16 cellular contexts compared by ENCODE assay signal in genomic region chr7:24323961-24324480, GRCh38. TPM values are rescaled to one million over a fixed set of nuclear protein-coding genes. Genes with fewer than 3 reads are reported as not detected.
DNase-seq lines count a peak whose midpoint lies in the region; ATAC-seq, FAIRE-seq and TF ChIP-seq lines count a peak whose summit lies in the region.
"Had no signal": no experiment of that assay in that cellular context is flagged by ENCODE, and none has a peak within 500 bp of the region (broad histone marks: within the 10 kb centered on the region; RNA-seq: fewer than 3 reads in every experiment).

No MANE protein-coding gene starts in this region.

- peaks cover 2% of the 10 kb centered on the region for H3K27me3 Mint-ChIP-seq in IgD-negative memory B cell

- peaks cover 25 to 33% (median 32%) of the 10 kb centered on the region in 3 donors for H3K4me1 Mint-ChIP-seq in IgD-negative memory B cell

- H3K4me1 ChIP-seq in SJCRH30, result peaks cover 22% of the 10 kb centered on the region
- H3K4me1 ChIP-seq in PC-9 (replicated peaks; ENCODE audit: insufficient read depth), result no peaks in the 10 kb centered on the region
- H3K4me1 ChIP-seq: A549 had no signal

- H3K9me3 ChIP-seq in SJCRH30 (replicated peaks), result no peaks in the 10 kb centered on the region
- H3K9me3 ChIP-seq in PC-9 (ENCODE audit: insufficient read depth, low read depth), result no peaks in the 10 kb centered on the region
- H3K9me3 ChIP-seq: A549 had no signal

- no peaks in the 10 kb centered on the region for H3K9me2 ChIP-seq in PC-9 (ENCODE audit: insufficient read depth)

- peak; percentile 69 to 85 for DNase-seq in SJCRH30
- no peak for DNase-seq in pons (ENCODE audit: low spot score)
- no peak for DNase-seq in PC-9
- DNase-seq: C1 segment of cervical spinal cord; Calu3; CD4-positive, alpha-beta T cell; DMS 273 treated with DMSO at 0.1 percent for 48 hours; GM23248; H7 had no signal

- H3K4me3 ChIP-seq in SJCRH30 (no peak overlapping the region), PC-9 (no peak overlapping the region)
- H3K4me3 ChIP-seq: A549, GM23248, K562 had no signal

- no peaks in the 10 kb centered on the region for H3K79me2 ChIP-seq in PC-9 (ENCODE audit: low read depth)

- no TSS peak for BruUV-seq in PC-9 (replicated peaks; lab: Mats Ljungman, UMichigan)

- CTCF ChIA-PET in PC-9 (lab: Charles Lee), result no interaction called here

- POLR2A ChIA-PET in PC-9 (lab: Charles Lee; ENCODE audit: unreplicated experiment), result interaction anchor here (0.7 kb wide), 1 partner anchor 1218 kb away, joined by 3 read pairs; no protein-coding TSS in a partner anchor

- H3K27ac Mint-ChIP-seq in IgD-negative memory B cell, result peak overlapping the region in 2 of 3 donors; percentile 2 to 16
- H3K27ac Mint-ChIP-seq: CD4-positive, alpha-beta T cell had no signal

- H3K36me3 Mint-ChIP-seq in IgD-negative memory B cell, result no peaks in the 10 kb centered on the region

- H3F3A ChIP-seq in PC-9 (ENCODE audit: insufficient read depth, low read depth), result no peaks in the 10 kb centered on the region

- FAIRE-seq in islet of Langerhans (lab: Jason Lieb, UNC), result peak; percentile 36
- FAIRE-seq: A549, K562 had no signal

- no peak overlapping the region for H3K4me3 Mint-ChIP-seq in IgD-negative memory B cell
- H3K4me3 Mint-ChIP-seq: CD4-positive, alpha-beta T cell had no signal

- H4K20me1 ChIP-seq in PC-9 (ENCODE audit: insufficient read depth), result no peaks in the 10 kb centered on the region

- H3K36me3 ChIP-seq in SJCRH30 (no peaks in the 10 kb centered on the region), PC-9 (ENCODE audit: low read depth) (no peaks in the 10 kb centered on the region)

- H3K9me3 Mint-ChIP-seq in IgD-negative memory B cell, result no peaks in the 10 kb centered on the region
- H3K9me3 Mint-ChIP-seq: CD4-positive, alpha-beta T cell had no signal

- H2AFZ ChIP-seq in PC-9, result no peak overlapping the region
- H2AFZ ChIP-seq: GM23248 had no signal

- TF ChIP-seq CTCF in PC-9 (conservative IDR thresholded peaks at IDR 0.05), result no peak

- no peak for ATAC-seq in GM18868 (IDR thresholded peaks at IDR 0.05; ENCODE audit: unreplicated experiment)
- ATAC-seq: A549, K562 had no signal

- H3K27ac ChIP-seq in SJCRH30 (peak overlapping the region; percentile 11; the same call in 1 of the 2 replicates), PC-9 (no peak overlapping the region)
- H3K27ac ChIP-seq: A549, GM23248, HL-60 had no signal

- no peak overlapping the region for H3K4me2 ChIP-seq in PC-9
- H3K4me2 ChIP-seq: A549 had no signal

- intact Hi-C loops in PC-9 (cut with micrococcal nuclease; ENCODE audit: unreplicated experiment), result no loop called here

- no peaks in the 10 kb centered on the region for H3K27me3 ChIP-seq in SJCRH30
- no peaks in the 10 kb centered on the region for H3K27me3 ChIP-seq in PC-9 (ENCODE audit: insufficient read depth, low read depth)

RNA-seq across cellular contexts. Expression of gene NPY, which starts 40.0 kb away (rescaled TPM):
- 0.80 TPM for polyA plus RNA-seq in IgD-negative memory B cell
- total RNA-seq in SJCRH30 (2014; rRNA removed; shearing (Covaris generic)), result 1.8 and 2.3 TPM in 2 replicates
- total RNA-seq in PC-9 (2021), result not detected in 2 replicates
- total RNA-seq: Calu3; CD4-positive, alpha-beta T cell; GM23248; H7; K562 had no signal
- polyA plus RNA-seq: A549, AG04450, GM23248, K562 had no signal

Comparison
In these comparisons a context has a peak if more than half of its experiments do, and no peak if none do; other contexts are left out.
1. DNase-seq: peak in SJCRH30 (2 of 2); none in pons (single experiment) and PC-9 (0 of 2).